In genomic region chr16:66406534-66407368, GRCh38 we compare ENCODE assay signal across 8 cellular contexts. TPM values are rescaled to one million over a fixed set of nuclear protein-coding genes. Genes with fewer than 3 reads are reported as not detected.
DNase-seq lines count a peak whose midpoint lies in the region; ATAC-seq lines count a peak whose summit lies in the region.

No MANE protein-coding gene starts in this region.

- peak overlapping the region; percentile 72 for H3K4me3 Mint-ChIP-seq in dendritic cell treated with granulocyte-macrophage colony-stimulating factor and Interleukin-4, amounts not matched to agents 40 ng/mL and 50 ng/mL, for 4 days

- peak; percentile 88 for ATAC-seq in HG03045 (IDR thresholded peaks at IDR 0.05; ENCODE audit: unreplicated experiment)
- peak; percentile 94 for ATAC-seq in left lobe of liver

- DNase-seq in NCI-H1417 (lab: John Stamatoyannopoulos, UW) (peak; percentile 51 to 77 (median 63)), NCI-H1417 treated with DMSO at 0.1 percent for 48 hours (lab: John Stamatoyannopoulos, UW) (no peak), NCI-H446 treated with DMSO at 0.1 percent for 48 hours (lab: John Stamatoyannopoulos, UW) (peak; percentile 6), left lobe of liver (ENCODE audit: low spot score) (peak; percentile 82)
- DNase-seq in activated CD4-positive, alpha-beta T cell treated with anti-CD3 and anti-CD28 coated beads for 48 hours, result peak; percentile 92
- peak; percentile 82 for DNase-seq in stimulated activated CD4-positive, alpha-beta T cell treated with anti-CD3 and anti-CD28 coated beads, Interleukin-1b, Interleukin-23, amount 100 ng/mL, for 48 hours

- H3K4me1 Mint-ChIP-seq in dendritic cell treated with granulocyte-macrophage colony-stimulating factor and Interleukin-4, amounts not matched to agents 40 ng/mL and 50 ng/mL, for 4 days (ENCODE audit: low read depth), result peaks cover 21% of the 10 kb centered on the region

- H3K27ac Mint-ChIP-seq in dendritic cell treated with granulocyte-macrophage colony-stimulating factor and Interleukin-4, amounts not matched to agents 40 ng/mL and 50 ng/mL, for 4 days, result no peak overlapping the region

- intact Hi-C loops in dendritic cell treated with granulocyte-macrophage colony-stimulating factor and Interleukin-4, amounts not matched to agents 40 ng/mL and 50 ng/mL, for 4 days (cut with micrococcal nuclease), result loop anchor here (1.0 to 10.0 kb wide), 4 partner anchors 77 to 461 kb away; no protein-coding TSS in a partner anchor

- peaks cover 21% of the 10 kb centered on the region for H3K27me3 Mint-ChIP-seq in dendritic cell treated with granulocyte-macrophage colony-stimulating factor and Interleukin-4, amounts not matched to agents 40 ng/mL and 50 ng/mL, for 4 days

- no peaks in the 10 kb centered on the region for H3K36me3 Mint-ChIP-seq in dendritic cell treated with granulocyte-macrophage colony-stimulating factor and Interleukin-4, amounts not matched to agents 40 ng/mL and 50 ng/mL, for 4 days (ENCODE audit: low read depth)

- peaks cover 8% of the 10 kb centered on the region for H3K9me3 Mint-ChIP-seq in dendritic cell treated with granulocyte-macrophage colony-stimulating factor and Interleukin-4, amounts not matched to agents 40 ng/mL and 50 ng/mL, for 4 days

RNA-seq across cellular contexts. Expression of gene BEAN1, which starts 20.3 kb away (rescaled TPM):
- total RNA-seq in left lobe of liver, result 0.38 TPM

RNA-seq across cellular contexts. Expression of gene CDH5, which starts 40.3 kb away (rescaled TPM):
- 13.5 TPM for total RNA-seq in left lobe of liver
